Comparison of ENCODE assay signal across 11 cellular contexts in genomic region chr14:62081012-62081612, GRCh38.
A peak's percentile ranks its signal among the peaks of the same experiment; 100 is the strongest.
DNase-seq lines count a peak whose midpoint lies in the region; ATAC-seq and TF ChIP-seq lines count a peak whose summit lies in the region.
"Had no signal": no experiment of that assay in that cellular context is flagged by ENCODE, and none has a peak within 500 bp of the region (broad histone marks: within the 10 kb centered on the region; RNA-seq: fewer than 3 reads in every experiment).

No MANE protein-coding gene starts in this region.

- no peak overlapping the region for H3K4me2 ChIP-seq in H9 (ENCODE audit: insufficient read depth, insufficient read length, low read length)

- no peak overlapping the region for H2BK12ac ChIP-seq in H9 (ENCODE audit: insufficient read length, low read depth, low read length)

- WGBS in H9 (ENCODE audit: extremely low coverage, insufficient read length, low lambda C conversion rate), result no CpG with 5 or more reads among the region's 10 CpGs
- 93% methylated on average over 10 of the region's 10 CpGs for WGBS in suprapubic skin

- H2BK15ac ChIP-seq in H9 (ENCODE audit: low read depth, low read length), result no peak overlapping the region

- peaks cover 3 to 6% (median 4%) of the 10 kb centered on the region in 3 experiments; a peak in 5 of 7 replicates for H3K36me3 Mint-ChIP-seq in H9 (ENCODE audit: insufficient read depth in 1 of 3, low read depth in 3 of 3)
- H3K36me3 Mint-ChIP-seq in activated naive CD4-positive, alpha-beta T cell treated with anti-CD3 and anti-CD28 coated beads, Interleukin-2, amount 10 ng/mL, durations not matched to agents 7 days and 5 days, result no peaks in the 10 kb centered on the region

- CTCF ChIA-PET in activated naive CD4-positive, alpha-beta T cell treated with anti-CD3 and anti-CD28 coated beads, Interleukin-2, amount 10 ng/mL, durations not matched to agents 7 days and 5 days (lab: Charles Lee), result no interaction called here

- H4K5ac ChIP-seq in H9 (ENCODE audit: insufficient read length, low read depth, low read length), result no peak overlapping the region

- no peaks in the 10 kb centered on the region for H3K79me1 ChIP-seq in H9 (ENCODE audit: insufficient read depth, low read depth, low read length, poor library complexity, severe bottlenecking)

- no peaks in the 10 kb centered on the region for H3K23me2 ChIP-seq in H9 (ENCODE audit: insufficient read length, low read depth, low read length, poor library complexity, severe bottlenecking)

- no peak overlapping the region for H2BK120ac ChIP-seq in H9 (ENCODE audit: low read depth, low read length, poor library complexity, severe bottlenecking)

- peak overlapping the region in 1 of 3 experiments; percentile 9; a peak in 1 of 7 replicates for H3K27ac Mint-ChIP-seq in H9
- H3K27ac Mint-ChIP-seq in activated naive CD4-positive, alpha-beta T cell treated with anti-CD3 and anti-CD28 coated beads, Interleukin-2, amount 10 ng/mL, durations not matched to agents 7 days and 5 days, result no peak overlapping the region

- H3K4me1 Mint-ChIP-seq in H9, result peaks cover 0 to 6% of the 10 kb centered on the region in 2 experiments; a peak in 2 of 4 replicates
- peaks cover 22% of the 10 kb centered on the region for H3K4me1 Mint-ChIP-seq in activated naive CD4-positive, alpha-beta T cell treated with anti-CD3 and anti-CD28 coated beads, Interleukin-2, amount 10 ng/mL, durations not matched to agents 7 days and 5 days

- no peak overlapping the region for H2AFZ ChIP-seq in H9 (ENCODE audit: low read length)

- H3K9me3 Mint-ChIP-seq in H9, result peaks cover 5 to 6% of the 10 kb centered on the region in 2 experiments; a peak in 4 of 5 replicates
- no peaks in the 10 kb centered on the region for H3K9me3 Mint-ChIP-seq in activated naive CD4-positive, alpha-beta T cell treated with anti-CD3 and anti-CD28 coated beads, Interleukin-2, amount 10 ng/mL, durations not matched to agents 7 days and 5 days

- no peak overlapping the region for H4K8ac ChIP-seq in H9 (replicated peaks; ENCODE audit: insufficient read length, low read depth, low read length)

- no peaks in the 10 kb centered on the region for H4K20me1 ChIP-seq in H9 (ENCODE audit: control insufficient read depth, insufficient read depth, insufficient read length)

- H3K4me3 ChIP-seq in suprapubic skin, result no peak overlapping the region
- H3K4me3 ChIP-seq: heart left ventricle had no signal

- no peak overlapping the region for H2AK5ac ChIP-seq in H9 (ENCODE audit: insufficient read length, low read length)

- H3K27me3 Mint-ChIP-seq in H9 (ENCODE audit: low read depth), result 0 out of 2 replicates have a peak, but pooled peaks cover 2% of the 10 kb centered on the region
- peaks cover 8% of the 10 kb centered on the region for H3K27me3 Mint-ChIP-seq in activated naive CD4-positive, alpha-beta T cell treated with anti-CD3 and anti-CD28 coated beads, Interleukin-2, amount 10 ng/mL, durations not matched to agents 7 days and 5 days

- no peak overlapping the region for H4K91ac ChIP-seq in H9 (ENCODE audit: insufficient read length, low read depth, low read length)

- H3K79me2 ChIP-seq in H9 (ENCODE audit: insufficient read depth, low read length), result no peaks in the 10 kb centered on the region

- no peaks in the 10 kb centered on the region for H3K4me1 ChIP-seq in H9 (ENCODE audit: insufficient read depth, low read length)
- no peaks in the 10 kb centered on the region for H3K4me1 ChIP-seq in suprapubic skin
- H3K4me1 ChIP-seq: heart left ventricle had no signal

- DNase-seq in H9 (no peak), dedifferentiated amniotic fluid mesenchymal stem cell (ENCODE audit: extremely low spot score) (no peak), suprapubic skin (ENCODE audit: low spot score in 2 of 2) (no peak)
- no peak for DNase-seq in activated naive CD4-positive, alpha-beta T cell treated with anti-CD3 and anti-CD28 coated beads, Interleukin-2, amount 10 ng/mL, durations not matched to agents 7 days and 5 days
- DNase-seq: GDM1 had no signal

- H3K56ac ChIP-seq in H9 (ENCODE audit: insufficient read length, low read depth, low read length), result no peak overlapping the region

- H3K27ac ChIP-seq in H9 (ENCODE audit: insufficient read length, low read depth, low read length) (no peak overlapping the region), suprapubic skin (no peak overlapping the region)
- H3K27ac ChIP-seq: heart left ventricle had no signal

- no peak overlapping the region for H3K18ac ChIP-seq in H9 (ENCODE audit: insufficient read length, low read depth, low read length)

- no peak overlapping the region for H2BK20ac ChIP-seq in H9 (ENCODE audit: low read depth, low read length, poor library complexity, severe bottlenecking)

- H3K9ac ChIP-seq in H9 (ENCODE audit: extremely low read depth, insufficient read length, low read length), result no peak overlapping the region

- TF ChIP-seq CTCF in H9 (conservative IDR thresholded peaks at IDR 0.05), result no peak
- no peak for TF ChIP-seq CTCF in suprapubic skin (IDR thresholded peaks at IDR 0.05)

- no peak overlapping the region for H3T11ph ChIP-seq in H9 (ENCODE audit: low read length)

- peak; percentile 89 for ATAC-seq in GM18873 (IDR thresholded peaks at IDR 0.05; ENCODE audit: low FRiP score, unreplicated experiment)
- peak; percentile 94 for ATAC-seq in GM21717 (IDR thresholded peaks at IDR 0.05; ENCODE audit: unreplicated experiment)
- peak; percentile 88 for ATAC-seq in HG03354 (IDR thresholded peaks at IDR 0.05; ENCODE audit: poor library complexity, severe bottlenecking, unreplicated experiment)
- ATAC-seq in esophagus mucosa, result peak; percentile 35
- ATAC-seq: heart left ventricle, Panc1 had no signal

- no peak overlapping the region for H3K4ac ChIP-seq in H9 (ENCODE audit: low read depth, low read length)

- no peaks in the 10 kb centered on the region for H3K27me3 ChIP-seq in H9 (ENCODE audit: insufficient read depth, low read length)
- H3K27me3 ChIP-seq in suprapubic skin, result no peaks in the 10 kb centered on the region

- no peak for TF ChIP-seq EP300 in suprapubic skin (IDR thresholded peaks at IDR 0.05)

- no peaks in the 10 kb centered on the region for H3K36me3 ChIP-seq in suprapubic skin
- H3K36me3 ChIP-seq: heart left ventricle had no signal

- H3K23ac ChIP-seq in H9 (ENCODE audit: insufficient read length, low read depth, low read length), result no peak overlapping the region

- no peak overlapping the region for H2BK5ac ChIP-seq in H9 (ENCODE audit: insufficient read length, low read length)

- H3K9me3 ChIP-seq in H9 (ENCODE audit: control insufficient read depth, low read depth, low read length) (no peaks in the 10 kb centered on the region), suprapubic skin (no peaks in the 10 kb centered on the region)

- no peak for TF ChIP-seq POLR2A in suprapubic skin (IDR thresholded peaks at IDR 0.05)

- H3K14ac ChIP-seq in H9 (ENCODE audit: insufficient read depth, low read length), result no peak overlapping the region

- H3K4me3 Mint-ChIP-seq in H9, result no peak overlapping the region
- no peak overlapping the region for H3K4me3 Mint-ChIP-seq in activated naive CD4-positive, alpha-beta T cell treated with anti-CD3 and anti-CD28 coated beads, Interleukin-2, amount 10 ng/mL, durations not matched to agents 7 days and 5 days

Comparison
In these comparisons a context has a peak if more than half of its experiments do, and no peak if none do; other contexts are left out.
1. ATAC-seq: peak in every context shown above with its lines; median percentile 94 in GM21717; 89 in GM18873; 88 in HG03354; 35 in esophagus mucosa.